ENCODE assay signal across 21 cellular contexts in genomic region chr1:175540928-175541645, GRCh38.
A peak's percentile ranks its signal among the peaks of the same experiment; 100 is the strongest.
DNase-seq lines count a peak whose midpoint lies in the region; FAIRE-seq and TF ChIP-seq lines count a peak whose summit lies in the region.
"Had no signal": no experiment of that assay in that cellular context is flagged by ENCODE, and none has a peak within 500 bp of the region (broad histone marks: within the 10 kb centered on the region; RNA-seq: fewer than 3 reads in every experiment).

No MANE protein-coding gene starts in this region.

- H3K23ac ChIP-seq in mesendoderm (ENCODE audit: low read length): no peak overlapping the region

- no CpG with 5 or more reads among the region's 4 CpGs for WGBS in mesendoderm (ENCODE audit: extremely low coverage, insufficient coverage, low lambda C conversion rate)
- 47 to 74% (median 50%) methylated on average over 4 of the region's 4 CpGs for WGBS in stomach, 5 donors

- no peak overlapping the region for H4K8ac ChIP-seq in mesendoderm (ENCODE audit: low read depth, low read length)

- no peak overlapping the region for H2BK15ac ChIP-seq in mesendoderm (replicated peaks; ENCODE audit: low read depth)

- no peak overlapping the region for H4K5ac ChIP-seq in mesendoderm (ENCODE audit: low read length)

- no peak overlapping the region for H2BK5ac ChIP-seq in mesendoderm (ENCODE audit: low read length)

- H3K79me2 ChIP-seq in mesendoderm (ENCODE audit: control insufficient read depth, insufficient read depth, low read length): no peaks in the 10 kb centered on the region

- no peaks in the 10 kb centered on the region for H3K9me3 ChIP-seq in stomach
- H3K9me3 ChIP-seq: A549, SJCRH30 had no signal

- DNase-seq in DMS153 (lab: John Stamatoyannopoulos, UW) (peak; percentile 21), NCI-H526 (lab: John Stamatoyannopoulos, UW) (peak; percentile 42 to 72), mesendoderm (peak; percentile 60), urothelium cell line (ENCODE audit: low spot score) (no peak), SW480 (ENCODE audit: low spot score) (no peak), stomach (no peak)
- DNase-seq in activated CD8-positive, alpha-beta memory T cell treated with anti-CD3 and anti-CD28 coated beads, Interleukin-2, amount 50 U/mL, for 48 hours: no peak
- DNase-seq: COR-L47; DND-41; GDM1; KBM-7; NCI-H1092; NCI-H187; NCI-H510A; NK-92 treated with Interleukin-12 subunit alpha and Interleukin-12 subunit beta, amount 100 ng/mL, for 24 hours; SJCRH30 had no signal

- no peak overlapping the region for H3K9ac ChIP-seq in mesendoderm (ENCODE audit: low read length)

- H3K27ac ChIP-seq in mesendoderm (ENCODE audit: low read depth, low read length): no peak overlapping the region
- no peak overlapping the region for H3K27ac ChIP-seq in stomach
- H3K27ac ChIP-seq: A549, C4-2B, RWPE1, SJCRH30 had no signal

- TF ChIP-seq CTCF in stomach (IDR thresholded peaks at IDR 0.05): no peak

- H3K36me3 ChIP-seq in mesendoderm (ENCODE audit: control insufficient read depth, insufficient read depth, low read length): no peaks in the 10 kb centered on the region
- no peaks in the 10 kb centered on the region for H3K36me3 ChIP-seq in stomach
- H3K36me3 ChIP-seq: SJCRH30 had no signal

- H3K4me3 ChIP-seq in mesendoderm (ENCODE audit: low read length): no peak overlapping the region
- no peak overlapping the region for H3K4me3 ChIP-seq in stomach
- H3K4me3 ChIP-seq: A549, SJCRH30 had no signal

- no peak overlapping the region for H3K56ac ChIP-seq in mesendoderm (ENCODE audit: low read length)

- TF ChIP-seq EP300 in stomach (IDR thresholded peaks at IDR 0.05): no peak

- no peak overlapping the region for H3K18ac ChIP-seq in mesendoderm (ENCODE audit: low read length)

- H3K27me3 ChIP-seq in mesendoderm (ENCODE audit: insufficient read depth, low read length, poor library complexity) (no peaks in the 10 kb centered on the region), stomach (no peaks in the 10 kb centered on the region)
- H3K27me3 ChIP-seq: SJCRH30 had no signal

- H2BK120ac ChIP-seq in mesendoderm (ENCODE audit: low read depth, low read length): no peak overlapping the region

- H3K4ac ChIP-seq in mesendoderm (ENCODE audit: low read depth, low read length): no peak overlapping the region

- intact Hi-C loops in stomach (cut with DNase I; ENCODE audit: low total_unique reads): no loop called here

- no peak overlapping the region for H2AK5ac ChIP-seq in mesendoderm (ENCODE audit: low read length)

- TF ChIP-seq POLR2A in stomach (IDR thresholded peaks at IDR 0.05): no peak

- H3K4me2 ChIP-seq in mesendoderm (ENCODE audit: low read length): no peak overlapping the region
- H3K4me2 ChIP-seq: A549 had no signal

- no peaks in the 10 kb centered on the region for H3K79me1 ChIP-seq in mesendoderm (ENCODE audit: low read length)

- H3K4me1 ChIP-seq in mesendoderm (ENCODE audit: control insufficient read depth, low read depth, low read length): no peaks in the 10 kb centered on the region
- H3K4me1 ChIP-seq in stomach: peaks cover 0 to 17% (median 11%) of the 10 kb centered on the region in 4 donors
- H3K4me1 ChIP-seq: A549, SJCRH30 had no signal

- FAIRE-seq in islet of Langerhans (lab: Jason Lieb, UNC) (peak; percentile 88), urothelium cell line (lab: Jason Lieb, UNC) (no peak)
- FAIRE-seq: A549, GM12892 had no signal

Comparison
In these comparisons a context has a peak if more than half of its experiments do, and no peak if none do; other contexts are left out.
1. DNase-seq: peak in DMS153 (single experiment), NCI-H526 (2 of 2) and mesendoderm (single experiment); none in urothelium cell line (single experiment), SW480 (single experiment), activated CD8-positive, alpha-beta memory T cell treated with anti-CD3 and anti-CD28 coated beads, Interleukin-2, amount 50 U/mL, for 48 hours (single experiment) and stomach (single experiment).